Comparison of ENCODE assay signal across 10 cellular contexts in the genomic region with DNA sequence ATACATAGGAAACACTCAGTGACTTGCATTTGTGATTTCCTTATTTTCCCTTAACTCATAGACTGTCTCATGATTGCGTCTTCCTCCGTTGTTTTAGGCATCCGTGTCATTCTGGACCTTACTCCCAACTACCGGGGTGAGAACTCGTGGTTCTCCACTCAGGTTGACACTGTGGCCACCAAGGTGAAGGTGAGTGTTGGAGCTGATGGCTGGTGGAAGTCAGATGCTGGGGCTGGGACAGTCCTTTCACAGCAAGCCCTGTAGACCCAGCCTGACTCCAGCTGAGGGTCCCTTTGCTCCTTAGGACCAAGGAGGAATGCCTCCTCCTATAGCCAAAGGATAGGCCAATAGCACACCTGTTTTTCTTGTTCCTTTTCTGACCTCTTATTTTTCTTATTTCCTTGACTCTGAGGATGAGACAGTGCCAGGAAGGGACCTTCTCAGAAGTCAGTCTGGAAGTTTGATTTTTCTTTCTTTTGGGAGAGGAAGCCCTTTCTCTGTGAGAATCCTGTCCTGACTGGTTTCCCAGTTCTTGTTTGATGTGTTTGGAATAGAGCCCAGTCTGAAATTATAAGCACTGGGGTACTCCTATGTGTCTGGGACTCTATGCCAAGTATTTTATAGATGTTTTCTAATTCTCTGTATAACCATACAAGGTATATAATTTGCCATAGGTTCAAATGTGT. TPM values are rescaled to one million over a fixed set of nuclear protein-coding genes. Genes with fewer than 3 reads are reported as not detected.
DNase-seq lines count a peak whose midpoint lies in the region; ATAC-seq, FAIRE-seq and TF ChIP-seq lines count a peak whose summit lies in the region.
"Had no signal": no experiment of that assay in that cellular context is flagged by ENCODE, and none has a peak within 500 bp of the region (broad histone marks: within the 10 kb centered on the region; RNA-seq: fewer than 3 reads in every experiment).

No MANE protein-coding gene starts in this region.

- POLR2A ChIA-PET in K562 (lab: Yijun Ruan, JAX) = interaction anchor here (0.5 to 13.1 kb wide), 13 partner anchors 7 to 322 kb away, joined by 3 to 180 read pairs (median 7); partner anchors contain the start of genes POLR2G, TMEM179B, TUT1 and WDR74

- peak overlapping the region; percentile 100 for H3K27ac Mint-ChIP-seq in activated naive CD4-positive, alpha-beta T cell treated with anti-CD3 and anti-CD28 coated beads, Interleukin-2, amount 50 U/mL, for 24 hours

- peak overlapping the region; percentile 100 for H3K9ac ChIP-seq in K562 (ENCODE audit: insufficient read depth in 1 of 2, low read depth in 2 of 2, low read length in 2 of 2)

- ATAC-seq in K562 = no peak
- no peak for ATAC-seq in upper lobe of left lung (ENCODE audit: low FRiP score in 2 of 2)
- no peak for ATAC-seq in HG02870 (IDR thresholded peaks at IDR 0.05; ENCODE audit: unreplicated experiment)

- H4K20me1 ChIP-seq in K562 (replicated peaks; ENCODE audit: control insufficient read depth, insufficient read depth, low read length) = peaks cover 54% of the 10 kb centered on the region

- DNase-seq in activated naive CD4-positive, alpha-beta T cell treated with anti-CD3 and anti-CD28 coated beads, Interleukin-2, amount 50 U/mL, for 16 hours = no peak
- DNase-seq in K562 (ENCODE audit: extremely low read depth in 1 of 4, low spot score in 3 of 4) (peak in 1 of 4 experiments; percentile 9), medulla oblongata (ENCODE audit: extremely low spot score) (peak; percentile 34), upper lobe of left lung (no peak)
- no peak for DNase-seq in stimulated activated CD4-positive, alpha-beta T cell treated with anti-CD3 and anti-CD28 coated beads, Interleukin-2, amount 100 ng/mL, for 48 hours
- no peak for DNase-seq in stimulated activated CD4-positive, alpha-beta T cell treated with anti-CD3 and anti-CD28 coated beads, Interleukin-4, amount 100 ng/mL, for 24 hours
- DNase-seq: NCI-H1048 had no signal

- H3K27me3 ChIP-seq in K562 (ENCODE audit: control insufficient read depth in 2 of 2, insufficient read depth in 2 of 2, low read length in 2 of 2) (no peaks in the 10 kb centered on the region), upper lobe of left lung (no peaks in the 10 kb centered on the region)

- no TSS peak for BruUV-seq in K562 (replicated peaks; lab: Mats Ljungman, UMichigan)

- in situ Hi-C loops in K562 (cut with MboI) = no loop called here

- H3K27ac ChIP-seq in K562 (ENCODE audit: extremely low read depth, low read depth, low read length) = peak overlapping the region; percentile 95
- peak overlapping the region; percentile 97 to 99 (median 98) for H3K27ac ChIP-seq in upper lobe of left lung

- peak overlapping the region; percentile 97 for H3K4me3 Mint-ChIP-seq in activated naive CD4-positive, alpha-beta T cell treated with anti-CD3 and anti-CD28 coated beads, Interleukin-2, amount 50 U/mL, for 24 hours

- H3K9me3 Mint-ChIP-seq in activated naive CD4-positive, alpha-beta T cell treated with anti-CD3 and anti-CD28 coated beads, Interleukin-2, amount 50 U/mL, for 24 hours = no peaks in the 10 kb centered on the region

- H3K9me3 ChIP-seq in K562 (replicated peaks; ENCODE audit: control insufficient read depth, insufficient read depth, low read depth, low read length) (no peaks in the 10 kb centered on the region), upper lobe of left lung (no peaks in the 10 kb centered on the region)

- TF ChIP-seq POLR2A in K562 (conservative IDR thresholded peaks at IDR 0.05) = peak; percentile 14; the same call in 1 of the 2 replicates
- no peak for TF ChIP-seq POLR2A in upper lobe of left lung (IDR thresholded peaks at IDR 0.05)

- 1% methylated on average over 5 of the region's 5 CpGs for WGBS in K562 (ENCODE audit: insufficient coverage, low coverage, missing lambda C conversion rate)
- 32 to 43% methylated on average over 5 of the region's 5 CpGs for WGBS in upper lobe of left lung, 2 donors

- H3K4me2 ChIP-seq in K562 (ENCODE audit: insufficient read depth, low read length) = peak overlapping the region; percentile 100

- H3K79me2 ChIP-seq in K562 (ENCODE audit: control insufficient read depth, insufficient read depth, low read length) = peaks cover 92% of the 10 kb centered on the region

- peaks cover 52 to 59% of the 10 kb centered on the region in 2 experiments for H3K4me1 ChIP-seq in K562 (replicated peaks in 1 of 2; ENCODE audit: control insufficient read depth in 2 of 2, insufficient read depth in 2 of 2, low read length in 2 of 2)
- peaks cover 50 to 78% (median 61%) of the 10 kb centered on the region in 4 donors for H3K4me1 ChIP-seq in upper lobe of left lung

- H2AFZ ChIP-seq in K562 (ENCODE audit: low read depth, low read length) = no peak overlapping the region

- H3K4me3 ChIP-seq in K562 (peak overlapping the region; percentile 56), upper lobe of left lung (peak overlapping the region; percentile 69 to 99 (median 88))

- H3K9me1 ChIP-seq in K562 (ENCODE audit: control insufficient read depth, insufficient read depth, low read length) = peaks cover 2% of the 10 kb centered on the region

- TF ChIP-seq RAD21 in K562 (CRISPR knock-in tag; conservative IDR thresholded peaks at IDR 0.05 in 1 of 2, IDR thresholded peaks at IDR 0.05 in 1 of 2) = no peak

- peaks cover 57% of the 10 kb centered on the region for H3K4me1 Mint-ChIP-seq in activated naive CD4-positive, alpha-beta T cell treated with anti-CD3 and anti-CD28 coated beads, Interleukin-2, amount 50 U/mL, for 24 hours

- TF ChIP-seq EP300 in K562 (IDR thresholded peaks at IDR 0.05; ENCODE audit: low read length) (no peak), upper lobe of left lung (IDR thresholded peaks at IDR 0.05) (no peak)

- peaks cover 49% of the 10 kb centered on the region for H3K36me3 Mint-ChIP-seq in activated naive CD4-positive, alpha-beta T cell treated with anti-CD3 and anti-CD28 coated beads, Interleukin-2, amount 50 U/mL, for 24 hours

- intact Hi-C loops in K562 (cut with micrococcal nuclease) = loop anchor here (5.0 to 10.0 kb wide), 2 partner anchors 201 to 288 kb away; partner anchors contain the start of gene TUT1

- no peaks in the 10 kb centered on the region for H3K27me3 Mint-ChIP-seq in activated naive CD4-positive, alpha-beta T cell treated with anti-CD3 and anti-CD28 coated beads, Interleukin-2, amount 50 U/mL, for 24 hours

- H3K36me3 ChIP-seq in K562 (ENCODE audit: control insufficient read depth, insufficient read depth, low read length) (peaks cover 85% of the 10 kb centered on the region), upper lobe of left lung (peaks cover 43 to 58% (median 53%) of the 10 kb centered on the region in 4 donors)

- TF ChIP-seq CTCF in K562 (IDR thresholded peaks at IDR 0.05 in 2 of 3, conservative IDR thresholded peaks at IDR 0.05 in 1 of 3; ENCODE audit: insufficient read depth in 2 of 3, low read depth in 1 of 3, low read length in 3 of 3) = no peak
- no peak for TF ChIP-seq CTCF in upper lobe of left lung (IDR thresholded peaks at IDR 0.05)

- CTCF ChIA-PET in K562 (lab: Yijun Ruan, JAX; ENCODE audit: low intra/inter-chr PET ratio) = no interaction called here

- no peak for FAIRE-seq in K562 (lab: Jason Lieb, UNC)
- FAIRE-seq: G401.6 had no signal

RNA-seq across cellular contexts. Expression of gene SLC3A2, which starts 2.3 kb away (rescaled TPM):
- total RNA-seq in K562 (2011; cell fraction: chromatin; rRNA removed; ENCODE audit: low replicate concordance) = 762 and 871 TPM in 2 replicates
- 808 and 809 TPM in 2 replicates for total RNA-seq in K562 (2011; cell fraction: nucleolus; rRNA removed)
- total RNA-seq in K562 (2011; cell fraction: nucleoplasm; rRNA removed) = 628 and 726 TPM in 2 replicates
- total RNA-seq in K562 (2014; rRNA removed) (245 and 289 TPM in 2 replicates), K562 (2014; rRNA removed; fragmentation: Illumina TruSeq; extraction: Trizol) (214 and 276 TPM in 2 replicates), K562 (2015; rRNA removed; fragmentation: Illumina TruSeq; extraction: Trizol) (120 and 132 TPM in 2 replicates), K562 (2021) (255 and 276 TPM in 2 replicates), upper lobe of left lung (100 to 1,000 TPM; 120 to 236 (median 179) TPM)
- polyA plus RNA-seq in K562 (2011; rRNA removed) (282 and 323 TPM in 2 replicates), K562 (2014; fragmentation: Illumina TruSeq; extraction: Trizol) (183 and 221 TPM in 2 replicates), K562 (2014; fragmentation: Nextera tagmentation; extraction: Ambion mirVana) (10 to 100 TPM; 20.0 to 39.7 TPM), K562 (2014; rRNA removed) (254 and 296 TPM in 2 replicates)
- polyA plus RNA-seq in K562 (2011; cell fraction: cytosol; rRNA removed) = 289 and 316 TPM in 2 replicates
- 1,169 and 1,253 TPM in 2 replicates for polyA plus RNA-seq in K562 (2011; cell fraction: nucleus; rRNA removed)
- 196 and 375 TPM in 2 replicates for polyA plus RNA-seq in K562 (2012)
- polyA minus RNA-seq in K562 (2011; rRNA and poly(A)+ RNA removed) = 168 and 173 TPM in 2 replicates
- 167 and 196 TPM in 2 replicates for polyA minus RNA-seq in K562 (2011; cell fraction: cytosol; rRNA and poly(A)+ RNA removed)
- 164 and 348 TPM in 2 replicates for polyA minus RNA-seq in K562 (2011; cell fraction: nucleus; rRNA and poly(A)+ RNA removed)

RNA-seq across cellular contexts. Expression of gene CHRM1, which starts 38.2 kb away (rescaled TPM):
- total RNA-seq in K562 (2011; cell fraction: chromatin; rRNA removed; ENCODE audit: low replicate concordance) = not detected in 2 replicates
- total RNA-seq in K562 (2011; cell fraction: nucleolus; rRNA removed) = not detected in 2 replicates
- total RNA-seq in K562 (2011; cell fraction: nucleoplasm; rRNA removed) = not detected in 2 replicates
- not detected in 2 replicates for total RNA-seq in K562 (2014; rRNA removed)
- not detected in 2 replicates for total RNA-seq in K562 (2014; rRNA removed; fragmentation: Illumina TruSeq; extraction: Trizol)
- not detected in 2 replicates for total RNA-seq in K562 (2015; rRNA removed; fragmentation: Illumina TruSeq; extraction: Trizol)
- total RNA-seq in K562 (2021) = not detected in 2 replicates
- not detected in 2 replicates for polyA plus RNA-seq in K562 (2011; rRNA removed)
- not detected in 2 replicates for polyA plus RNA-seq in K562 (2011; cell fraction: cytosol; rRNA removed)
- not detected in 2 replicates for polyA plus RNA-seq in K562 (2011; cell fraction: nucleus; rRNA removed)
- polyA plus RNA-seq in K562 (2012) = not detected in 2 replicates
- polyA plus RNA-seq in K562 (2014; fragmentation: Illumina TruSeq; extraction: Trizol) = not detected in 2 replicates
- not detected for polyA plus RNA-seq in K562 (2014; fragmentation: Nextera tagmentation; extraction: Ambion mirVana)
- not detected in 2 replicates for polyA plus RNA-seq in K562 (2014; rRNA removed)
- polyA minus RNA-seq in K562 (2011; rRNA and poly(A)+ RNA removed) = not detected in 2 replicates
- not detected in 2 replicates for polyA minus RNA-seq in K562 (2011; cell fraction: cytosol; rRNA and poly(A)+ RNA removed)
- not detected in 2 replicates for polyA minus RNA-seq in K562 (2011; cell fraction: nucleus; rRNA and poly(A)+ RNA removed)
- 1 to 10 TPM in 4 of 6 donors, under 1 TPM in 1, not detected in 1; 0.59 to 7.3 (median 3.0) TPM for total RNA-seq in upper lobe of left lung

RNA-seq across cellular contexts. Expression of gene WDR74, which starts 43.6 kb away (rescaled TPM):
- total RNA-seq in K562 (2011; cell fraction: chromatin; rRNA removed; ENCODE audit: low replicate concordance) = 146 and 260 TPM in 2 replicates
- 230 and 252 TPM in 2 replicates for total RNA-seq in K562 (2011; cell fraction: nucleolus; rRNA removed)
- 260 and 399 TPM in 2 replicates for total RNA-seq in K562 (2011; cell fraction: nucleoplasm; rRNA removed)
- total RNA-seq in K562 (2014; rRNA removed) (210 and 239 TPM in 2 replicates), K562 (2014; rRNA removed; fragmentation: Illumina TruSeq; extraction: Trizol) (94.6 and 112 TPM in 2 replicates), K562 (2015; rRNA removed; fragmentation: Illumina TruSeq; extraction: Trizol) (122 and 128 TPM in 2 replicates), K562 (2021) (136 TPM in 2 replicates), upper lobe of left lung (10 to 100 TPM; 31.5 to 56.6 (median 50.4) TPM)
- polyA plus RNA-seq in K562 (2011; rRNA removed) (87.2 and 92.0 TPM in 2 replicates), K562 (2014; fragmentation: Illumina TruSeq; extraction: Trizol) (114 and 118 TPM in 2 replicates), K562 (2014; fragmentation: Nextera tagmentation; extraction: Ambion mirVana) (10 to 100 TPM; 32.7 to 46.2 TPM), K562 (2014; rRNA removed) (165 and 208 TPM in 2 replicates)
- polyA plus RNA-seq in K562 (2011; cell fraction: cytosol; rRNA removed) = 101 and 156 TPM in 2 replicates
- polyA plus RNA-seq in K562 (2011; cell fraction: nucleus; rRNA removed) = 223 and 302 TPM in 2 replicates
- 75.1 and 119 TPM in 2 replicates for polyA plus RNA-seq in K562 (2012)
- 96.2 and 110 TPM in 2 replicates for polyA minus RNA-seq in K562 (2011; rRNA and poly(A)+ RNA removed)
- 51.0 and 53.7 TPM in 2 replicates for polyA minus RNA-seq in K562 (2011; cell fraction: cytosol; rRNA and poly(A)+ RNA removed)
- 178 and 418 TPM in 2 replicates for polyA minus RNA-seq in K562 (2011; cell fraction: nucleus; rRNA and poly(A)+ RNA removed)

RNA-seq across cellular contexts. Expression of gene TEX54, which starts 50.3 kb away (rescaled TPM):
- total RNA-seq in K562 (2011; cell fraction: chromatin; rRNA removed; ENCODE audit: low replicate concordance) = 0.93 TPM in 1 of 2 replicates, not detected in the other
- 2.0 TPM in 1 of 2 replicates, not detected in the other for total RNA-seq in K562 (2011; cell fraction: nucleolus; rRNA removed)
- 1.2 TPM in 1 of 2 replicates, not detected in the other for total RNA-seq in K562 (2011; cell fraction: nucleoplasm; rRNA removed)
- total RNA-seq in K562 (2014; rRNA removed) = not detected in 2 replicates
- total RNA-seq in K562 (2014; rRNA removed; fragmentation: Illumina TruSeq; extraction: Trizol) = not detected in 2 replicates
- not detected in 2 replicates for total RNA-seq in K562 (2015; rRNA removed; fragmentation: Illumina TruSeq; extraction: Trizol)
- not detected in 2 replicates for total RNA-seq in K562 (2021)
- not detected in 2 replicates for polyA plus RNA-seq in K562 (2011; rRNA removed)
- not detected in 2 replicates for polyA plus RNA-seq in K562 (2011; cell fraction: cytosol; rRNA removed)
- polyA plus RNA-seq in K562 (2011; cell fraction: nucleus; rRNA removed) = not detected in 2 replicates
- polyA plus RNA-seq in K562 (2012) = not detected in 2 replicates
- not detected in 2 replicates for polyA plus RNA-seq in K562 (2014; fragmentation: Illumina TruSeq; extraction: Trizol)
- polyA plus RNA-seq in K562 (2014; fragmentation: Nextera tagmentation; extraction: Ambion mirVana) = not detected
- not detected in 2 replicates for polyA plus RNA-seq in K562 (2014; rRNA removed)
- polyA minus RNA-seq in K562 (2011; rRNA and poly(A)+ RNA removed) = not detected in 2 replicates
- polyA minus RNA-seq in K562 (2011; cell fraction: cytosol; rRNA and poly(A)+ RNA removed) = not detected in 2 replicates
- polyA minus RNA-seq in K562 (2011; cell fraction: nucleus; rRNA and poly(A)+ RNA removed) = not detected in 2 replicates
- total RNA-seq in upper lobe of left lung = not detected

RNA-seq across cellular contexts. Expression of gene STX5, which starts 51.1 kb away (rescaled TPM):
- 46.3 and 74.6 TPM in 2 replicates for total RNA-seq in K562 (2011; cell fraction: chromatin; rRNA removed; ENCODE audit: low replicate concordance)
- total RNA-seq in K562 (2011; cell fraction: nucleolus; rRNA removed) = 33.7 and 41.5 TPM in 2 replicates
- 38.8 and 41.1 TPM in 2 replicates for total RNA-seq in K562 (2011; cell fraction: nucleoplasm; rRNA removed)
- 24.3 and 28.3 TPM in 2 replicates for total RNA-seq in K562 (2014; rRNA removed)
- 17.2 and 17.4 TPM in 2 replicates for total RNA-seq in K562 (2014; rRNA removed; fragmentation: Illumina TruSeq; extraction: Trizol)
- total RNA-seq in K562 (2015; rRNA removed; fragmentation: Illumina TruSeq; extraction: Trizol) = 19.4 TPM in 2 replicates
- total RNA-seq in K562 (2021) = 24.8 and 26.9 TPM in 2 replicates
- polyA plus RNA-seq in K562 (2011; rRNA removed) = 28.6 and 34.5 TPM in 2 replicates
- polyA plus RNA-seq in K562 (2011; cell fraction: cytosol; rRNA removed) = 35.9 and 38.3 TPM in 2 replicates
- polyA plus RNA-seq in K562 (2011; cell fraction: nucleus; rRNA removed) = 30.2 and 48.1 TPM in 2 replicates
- 22.3 and 69.5 TPM in 2 replicates for polyA plus RNA-seq in K562 (2012)
- polyA plus RNA-seq in K562 (2014; fragmentation: Illumina TruSeq; extraction: Trizol) = 27.8 TPM in 2 replicates
- 1 to 10 TPM; 2.8 to 3.6 TPM for polyA plus RNA-seq in K562 (2014; fragmentation: Nextera tagmentation; extraction: Ambion mirVana)
- polyA plus RNA-seq in K562 (2014; rRNA removed) = 23.7 and 27.7 TPM in 2 replicates
- polyA minus RNA-seq in K562 (2011; rRNA and poly(A)+ RNA removed) = 36.3 and 40.4 TPM in 2 replicates
- 14.2 and 15.6 TPM in 2 replicates for polyA minus RNA-seq in K562 (2011; cell fraction: cytosol; rRNA and poly(A)+ RNA removed)
- 18.3 and 23.7 TPM in 2 replicates for polyA minus RNA-seq in K562 (2011; cell fraction: nucleus; rRNA and poly(A)+ RNA removed)
- total RNA-seq in upper lobe of left lung = 10 to 100 TPM; 25.3 to 53.8 (median 44.9) TPM
